ENCODE assay signal across 22 cellular contexts in the genomic region with DNA sequence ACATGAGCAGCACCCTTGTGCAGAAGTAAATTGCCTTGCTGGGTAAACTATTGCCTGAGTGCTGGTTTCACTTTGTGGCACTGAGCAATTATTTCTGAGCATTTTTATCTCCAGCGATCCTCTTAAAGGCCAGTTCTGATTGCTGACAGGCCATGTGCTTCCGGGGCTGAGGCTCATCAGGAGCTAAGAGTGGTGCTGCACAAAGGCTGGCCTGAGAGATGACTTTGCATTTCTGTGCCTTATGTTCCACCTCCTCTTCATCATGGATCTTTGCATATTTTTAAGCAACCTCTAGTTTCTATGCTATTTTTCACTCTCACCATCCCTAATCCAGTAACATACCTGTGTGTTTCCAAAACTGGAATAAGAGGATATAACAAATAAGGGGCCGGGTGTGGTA. TPM values are rescaled to one million over a fixed set of nuclear protein-coding genes. Genes with fewer than 3 reads are reported as not detected.
DNase-seq lines count a peak whose midpoint lies in the region; ATAC-seq, FAIRE-seq and TF ChIP-seq lines count a peak whose summit lies in the region.
"Had no signal": no experiment of that assay in that cellular context is flagged by ENCODE, and none has a peak within 500 bp of the region (broad histone marks: within the 10 kb centered on the region; RNA-seq: fewer than 3 reads in every experiment).

No MANE protein-coding gene starts in this region.

- H3K4me3 Mint-ChIP-seq in chondrocyte (ENCODE audit: unreplicated experiment), result no peak overlapping the region
- H3K4me3 Mint-ChIP-seq: B cell; CD4-positive, CD25-positive, alpha-beta regulatory T cell; CD8-positive, alpha-beta T cell had no signal

- 28% methylated on average over 3 of the region's 3 CpGs for WGBS in HepG2 (ENCODE audit: low lambda C conversion rate)
- WGBS in right lobe of liver (ENCODE audit: insufficient coverage, low coverage, low lambda C conversion rate, missing lambda C conversion rate), result 73% methylated on average over 3 of the region's 3 CpGs
- WGBS in hepatocyte (ENCODE audit: low lambda C conversion rate, missing lambda C conversion rate), result 41% methylated on average over 3 of the region's 3 CpGs
- WGBS in smooth muscle cell (ENCODE audit: low lambda C conversion rate), result 26% methylated on average over 3 of the region's 3 CpGs
- WGBS in upper lobe of left lung, 2 donors, result 72 to 94% methylated on average over 3 of the region's 3 CpGs

- H3K79me2 ChIP-seq in HepG2 (ENCODE audit: insufficient read depth, low read length), result no peaks in the 10 kb centered on the region
- no peaks in the 10 kb centered on the region for H3K79me2 ChIP-seq in hepatocyte
- H3K79me2 ChIP-seq in smooth muscle cell (ENCODE audit: low read depth), result no peaks in the 10 kb centered on the region

- no peaks in the 10 kb centered on the region for H3K36me3 ChIP-seq in HepG2 (replicated peaks in 1 of 2; ENCODE audit: control insufficient read depth in 1 of 2, insufficient read depth in 2 of 2, low read length in 2 of 2)
- H3K36me3 ChIP-seq in right lobe of liver, result no peaks in the 10 kb centered on the region
- H3K36me3 ChIP-seq in hepatocyte (replicated peaks; ENCODE audit: insufficient read depth, low read depth), result no peaks in the 10 kb centered on the region
- no peaks in the 10 kb centered on the region for H3K36me3 ChIP-seq in smooth muscle cell (ENCODE audit: low read depth)
- no peaks in the 10 kb centered on the region for H3K36me3 ChIP-seq in upper lobe of left lung
- H3K36me3 ChIP-seq: BLaER1, HAP-1 had no signal

- H3K4me3 ChIP-seq in HepG2 (replicated peaks in 1 of 3; ENCODE audit: insufficient read depth in 1 of 3, low read depth in 2 of 3, low read length in 3 of 3), result no peak overlapping the region
- H3K4me3 ChIP-seq in right lobe of liver, result no peak overlapping the region
- no peak overlapping the region for H3K4me3 ChIP-seq in hepatocyte
- no peak overlapping the region for H3K4me3 ChIP-seq in smooth muscle cell
- H3K4me3 ChIP-seq in upper lobe of left lung, result no peak overlapping the region
- H3K4me3 ChIP-seq: BLaER1, HAP-1 had no signal

- H3K9ac ChIP-seq in HepG2 (ENCODE audit: insufficient read depth, low read depth, low read length) (no peak overlapping the region), smooth muscle cell (ENCODE audit: low read depth) (no peak overlapping the region)
- H3K9ac ChIP-seq: BLaER1 had no signal

- H3K4me1 Mint-ChIP-seq in chondrocyte (ENCODE audit: low read depth), result no peaks in the 10 kb centered on the region
- H3K4me1 Mint-ChIP-seq: B cell; CD4-positive, CD25-positive, alpha-beta regulatory T cell had no signal

- TF ChIP-seq CTCF in HepG2 (CRISPR knock-in tag; IDR thresholded peaks at IDR 0.05) (no peak), right lobe of liver (IDR thresholded peaks at IDR 0.05) (no peak), hepatocyte (IDR thresholded peaks at IDR 0.05; ENCODE audit: poor library complexity) (no peak), smooth muscle cell (IDR thresholded peaks at IDR 0.05; ENCODE audit: borderline replicate concordance, insufficient read depth, poor library complexity, severe bottlenecking) (no peak), upper lobe of left lung (IDR thresholded peaks at IDR 0.05) (no peak), chondrocyte (IDR thresholded peaks at IDR 0.05) (no peak)

- no peaks in the 10 kb centered on the region for H3K9me3 Mint-ChIP-seq in chondrocyte (ENCODE audit: low read depth)

- no peak for TF ChIP-seq POLR2A in HepG2 (IDR thresholded peaks at IDR 0.05; ENCODE audit: insufficient read depth in 1 of 2, low read depth in 2 of 2, low read length in 2 of 2)
- TF ChIP-seq POLR2A in right lobe of liver (IDR thresholded peaks at IDR 0.05), result no peak
- TF ChIP-seq POLR2A in upper lobe of left lung (IDR thresholded peaks at IDR 0.05), result no peak

- in situ Hi-C loops in HepG2 (cut with HindIII; ENCODE audit: extremely low pct_ligation_motif_present, low pct_unique_long_range_greater_than_20kb), result no loop called here

- H3K9me2 ChIP-seq in hepatocyte (replicated peaks; ENCODE audit: insufficient read depth), result no peaks in the 10 kb centered on the region

- DNase-seq in HepG2 (ENCODE audit: low spot score), result no peak
- no peak for DNase-seq in right lobe of liver
- peak; percentile 5 for DNase-seq in hepatocyte (ENCODE audit: low spot score)
- DNase-seq in smooth muscle cell (lab: John Stamatoyannopoulos, UW; ENCODE audit: unreplicated experiment), result no peak
- DNase-seq in upper lobe of left lung, result no peak
- DNase-seq in chondrocyte (ENCODE audit: low spot score), result no peak
- DNase-seq: Caco-2; CD4-positive, CD25-positive, alpha-beta regulatory T cell; CD8-positive, alpha-beta T cell; DMS153; DND-41; GOT3 had no signal

- H3K27ac Mint-ChIP-seq in chondrocyte (ENCODE audit: unreplicated experiment), result no peak overlapping the region
- H3K27ac Mint-ChIP-seq: B cell; CD4-positive, CD25-positive, alpha-beta regulatory T cell; CD8-positive, alpha-beta T cell had no signal

- FAIRE-seq in HepG2 (lab: Jason Lieb, UNC), result no peak
- FAIRE-seq: A204.1, G401.6, GM12892, GM19239, H54 had no signal

- no peaks in the 10 kb centered on the region for H3K36me3 Mint-ChIP-seq in chondrocyte (ENCODE audit: low read depth)
- H3K36me3 Mint-ChIP-seq: CD8-positive, alpha-beta T cell had no signal

- H3K4me2 ChIP-seq in HepG2 (ENCODE audit: low read depth, low read length) (no peak overlapping the region), hepatocyte (no peak overlapping the region), smooth muscle cell (no peak overlapping the region)
- H3K4me2 ChIP-seq: BLaER1 had no signal

- TF ChIP-seq RAD21 in HepG2 (CRISPR knock-in tag; IDR thresholded peaks at IDR 0.05), result no peak

- H3K4me1 ChIP-seq in HepG2 (ENCODE audit: insufficient read depth, low read length) (no peaks in the 10 kb centered on the region), right lobe of liver (no peaks in the 10 kb centered on the region), hepatocyte (ENCODE audit: insufficient read depth) (no peaks in the 10 kb centered on the region), smooth muscle cell (ENCODE audit: low read depth) (peaks cover 5% of the 10 kb centered on the region), upper lobe of left lung (no peaks in the 10 kb centered on the region)
- H3K4me1 ChIP-seq: BLaER1, Caco-2, HAP-1 had no signal

- peaks cover 14% of the 10 kb centered on the region for H3K27me3 Mint-ChIP-seq in chondrocyte (ENCODE audit: low read depth)

- no peak for TF ChIP-seq EP300 in HepG2 (IDR thresholded peaks at IDR 0.05; ENCODE audit: low read depth in 2 of 2, low read length in 2 of 2)
- TF ChIP-seq EP300 in HepG2 (CRISPR knock-in tag; IDR thresholded peaks at IDR 0.05; ENCODE audit: borderline replicate concordance), result no peak
- no peak for TF ChIP-seq EP300 in upper lobe of left lung (IDR thresholded peaks at IDR 0.05)

- no TSS peak for BruUV-seq in HepG2 (replicated peaks; lab: Mats Ljungman, UMichigan)

- intact Hi-C loops in HepG2 (cut with micrococcal nuclease; ENCODE audit: unreplicated experiment) (no loop called here), right lobe of liver (cut with DNase I) (no loop called here)

- ATAC-seq in HepG2, result no peak
- no peak for ATAC-seq in right lobe of liver
- ATAC-seq in upper lobe of left lung (ENCODE audit: low FRiP score in 2 of 2), result no peak
- ATAC-seq: CD8-positive, alpha-beta T cell had no signal

- peaks cover 1 to 7% of the 10 kb centered on the region in 2 experiments; a peak in 2 of 5 replicates for H3K27me3 ChIP-seq in HepG2 (ENCODE audit: control insufficient read depth in 1 of 2, insufficient read depth in 2 of 2, low read length in 2 of 2)
- H3K27me3 ChIP-seq in right lobe of liver, result no peaks in the 10 kb centered on the region
- H3K27me3 ChIP-seq in hepatocyte, result no peaks in the 10 kb centered on the region
- H3K27me3 ChIP-seq in smooth muscle cell (ENCODE audit: low read depth), result no peaks in the 10 kb centered on the region
- no peaks in the 10 kb centered on the region for H3K27me3 ChIP-seq in upper lobe of left lung
- H3K27me3 ChIP-seq: BLaER1 had no signal

- no peak overlapping the region for H3K27ac ChIP-seq in HepG2 (ENCODE audit: extremely low read length, insufficient read depth, low read length)
- no peak overlapping the region for H3K27ac ChIP-seq in right lobe of liver
- no peak overlapping the region for H3K27ac ChIP-seq in hepatocyte
- H3K27ac ChIP-seq in smooth muscle cell (ENCODE audit: low read depth), result no peak overlapping the region
- H3K27ac ChIP-seq in upper lobe of left lung, result no peak overlapping the region
- H3K27ac ChIP-seq: 22Rv1, BLaER1, C4-2B had no signal

- no peaks in the 10 kb centered on the region for H4K20me1 ChIP-seq in HepG2 (ENCODE audit: insufficient read depth, low read length)
- H4K20me1 ChIP-seq in hepatocyte (ENCODE audit: insufficient read depth, poor library complexity, severe bottlenecking), result no peaks in the 10 kb centered on the region
- H4K20me1 ChIP-seq in smooth muscle cell (ENCODE audit: low read depth), result no peaks in the 10 kb centered on the region
- H4K20me1 ChIP-seq: BLaER1 had no signal

- no peak overlapping the region for H2AFZ ChIP-seq in HepG2 (ENCODE audit: low read length)
- H2AFZ ChIP-seq in hepatocyte, result no peak overlapping the region
- H2AFZ ChIP-seq in smooth muscle cell (ENCODE audit: low read depth), result peak overlapping the region; percentile 21

- H3F3A ChIP-seq in smooth muscle cell (ENCODE audit: low read depth), result no peaks in the 10 kb centered on the region

- H3K9me3 ChIP-seq in HepG2 (ENCODE audit: low read length) (no peaks in the 10 kb centered on the region), right lobe of liver (no peaks in the 10 kb centered on the region), hepatocyte (ENCODE audit: low read depth) (no peaks in the 10 kb centered on the region), smooth muscle cell (replicated peaks; ENCODE audit: low read depth) (no peaks in the 10 kb centered on the region), upper lobe of left lung (no peaks in the 10 kb centered on the region)
- H3K9me3 ChIP-seq: HAP-1 had no signal

- CTCF ChIA-PET in HepG2 (lab: Yijun Ruan, JAX; ENCODE audit: low intra/inter-chr PET ratio, low total read pairs), result no interaction called here

- POLR2A ChIA-PET in HepG2 (lab: Yijun Ruan, JAX), result no interaction called here

RNA-seq across cellular contexts. Expression of a gene that starts 17.6 kb away (rescaled TPM):
- total RNA-seq in HepG2 (2016; rRNA removed; fragmentation: Illumina TruSeq; extraction: Trizol), result 23.5 and 34.7 TPM in 2 replicates
- 4.1 and 4.7 TPM in 2 replicates for total RNA-seq in HepG2 (2016; cell fraction: cytosol; rRNA removed; fragmentation: Illumina TruSeq; extraction: Trizol; ENCODE audit: low read depth)
- 21.9 and 30.5 TPM in 2 replicates for total RNA-seq in HepG2 (2016; cell fraction: insoluble cytoplasmic fraction; rRNA removed; fragmentation: Illumina TruSeq; extraction: Trizol)
- total RNA-seq in HepG2 (2016; cell fraction: membrane; rRNA removed; fragmentation: Illumina TruSeq; extraction: Trizol), result 5.7 and 6.7 TPM in 2 replicates
- 46.8 and 49.6 TPM in 2 replicates for total RNA-seq in HepG2 (2016; cell fraction: nucleus; rRNA removed; fragmentation: Illumina TruSeq; extraction: Trizol)
- 17.4 and 26.1 TPM in 2 replicates for polyA plus RNA-seq in HepG2 (2011; rRNA removed)
- polyA plus RNA-seq in HepG2 (2011; cell fraction: cytosol; rRNA removed), result 9.3 and 12.5 TPM in 2 replicates
- polyA plus RNA-seq in HepG2 (2011; cell fraction: nucleus; rRNA removed), result 13.1 and 27.1 TPM in 2 replicates
- polyA plus RNA-seq in HepG2 (2012), result 7.6 and 16.7 TPM in 2 replicates
- polyA plus RNA-seq in HepG2 (2016; cell fraction: cytosol; fragmentation: Illumina TruSeq; extraction: Trizol; ENCODE audit: low read depth), result 0.73 and 0.87 TPM in 2 replicates
- polyA plus RNA-seq in HepG2 (2016; cell fraction: insoluble cytoplasmic fraction; fragmentation: Illumina TruSeq; extraction: Trizol; ENCODE audit: low read depth), result 22.0 and 24.0 TPM in 2 replicates
- polyA plus RNA-seq in HepG2 (2016; cell fraction: membrane; fragmentation: Illumina TruSeq; extraction: Trizol; ENCODE audit: low read depth), result 2.4 and 2.5 TPM in 2 replicates
- polyA plus RNA-seq in HepG2 (2016; cell fraction: nucleus; fragmentation: Illumina TruSeq; extraction: Trizol; ENCODE audit: insufficient read depth, low read depth), result 23.2 and 24.7 TPM in 2 replicates
- polyA minus RNA-seq in HepG2 (2011; rRNA and poly(A)+ RNA removed; ENCODE audit: low replicate concordance), result 5.1 and 18.3 TPM in 2 replicates
- 34.5 and 43.9 TPM in 2 replicates for polyA minus RNA-seq in HepG2 (2011; cell fraction: cytosol; rRNA and poly(A)+ RNA removed)
- polyA minus RNA-seq in HepG2 (2011; cell fraction: nucleus; rRNA and poly(A)+ RNA removed), result 75.1 and 77.6 TPM in 2 replicates
- 10 to 100 TPM in 4 of 6 experiments, 1 to 10 TPM in 2; 8.6 to 15.2 (median 12.2) TPM for total RNA-seq in right lobe of liver
- 37.0 and 37.3 TPM in 2 replicates for total RNA-seq in hepatocyte
- polyA plus RNA-seq in hepatocyte, result 18.3 and 25.3 TPM in 2 replicates
- total RNA-seq in smooth muscle cell, result 82.9 and 84.8 TPM in 2 replicates
- polyA plus RNA-seq in smooth muscle cell, result 32.5 and 42.9 TPM in 2 replicates
- total RNA-seq in upper lobe of left lung, result 10 to 100 TPM; 10.3 to 37.5 (median 17.2) TPM
- total RNA-seq in chondrocyte, result 57.7 to 73.9 TPM (median 60.9 TPM) in 3 replicates

RNA-seq across cellular contexts. Expression of a gene that starts 34.9 kb away (rescaled TPM):
- total RNA-seq in HepG2 (2016; rRNA removed; fragmentation: Illumina TruSeq; extraction: Trizol) (not detected in 2 replicates), right lobe of liver (1 to 10 TPM; 3.0 to 8.4 (median 4.6) TPM), hepatocyte (7.2 and 12.1 TPM in 2 replicates), smooth muscle cell (24.7 and 28.5 TPM in 2 replicates), upper lobe of left lung (100 to 1,000 TPM in 1 of 6 donors, 10 to 100 TPM in 5; 22.2 to 113 (median 51.8) TPM), chondrocyte (88.2 to 101 TPM (median 100 TPM) in 3 replicates)
- not detected in 2 replicates for total RNA-seq in HepG2 (2016; cell fraction: cytosol; rRNA removed; fragmentation: Illumina TruSeq; extraction: Trizol; ENCODE audit: low read depth)
- not detected in 2 replicates for total RNA-seq in HepG2 (2016; cell fraction: insoluble cytoplasmic fraction; rRNA removed; fragmentation: Illumina TruSeq; extraction: Trizol)
- total RNA-seq in HepG2 (2016; cell fraction: membrane; rRNA removed; fragmentation: Illumina TruSeq; extraction: Trizol), result not detected in 2 replicates
- not detected in 2 replicates for total RNA-seq in HepG2 (2016; cell fraction: nucleus; rRNA removed; fragmentation: Illumina TruSeq; extraction: Trizol)
- polyA plus RNA-seq in HepG2 (2011; rRNA removed) (not detected in 2 replicates), hepatocyte (14.1 and 17.2 TPM in 2 replicates), smooth muscle cell (43.6 and 57.5 TPM in 2 replicates)
- 0.03 TPM in 1 of 2 replicates, not detected in the other for polyA plus RNA-seq in HepG2 (2011; cell fraction: cytosol; rRNA removed)
- polyA plus RNA-seq in HepG2 (2011; cell fraction: nucleus; rRNA removed), result not detected in 2 replicates
- not detected in 2 replicates for polyA plus RNA-seq in HepG2 (2012)
- polyA plus RNA-seq in HepG2 (2016; cell fraction: cytosol; fragmentation: Illumina TruSeq; extraction: Trizol; ENCODE audit: low read depth), result not detected in 2 replicates
- not detected in 2 replicates for polyA plus RNA-seq in HepG2 (2016; cell fraction: insoluble cytoplasmic fraction; fragmentation: Illumina TruSeq; extraction: Trizol; ENCODE audit: low read depth)
- not detected in 2 replicates for polyA plus RNA-seq in HepG2 (2016; cell fraction: membrane; fragmentation: Illumina TruSeq; extraction: Trizol; ENCODE audit: low read depth)
- polyA plus RNA-seq in HepG2 (2016; cell fraction: nucleus; fragmentation: Illumina TruSeq; extraction: Trizol; ENCODE audit: insufficient read depth, low read depth), result not detected in 2 replicates
- 0.30 TPM in 1 of 2 replicates, not detected in the other for polyA minus RNA-seq in HepG2 (2011; rRNA and poly(A)+ RNA removed; ENCODE audit: low replicate concordance)
- not detected in 2 replicates for polyA minus RNA-seq in HepG2 (2011; cell fraction: cytosol; rRNA and poly(A)+ RNA removed)
- not detected in 2 replicates for polyA minus RNA-seq in HepG2 (2011; cell fraction: nucleus; rRNA and poly(A)+ RNA removed)
- total RNA-seq: B cell; CD4-positive, CD25-positive, alpha-beta regulatory T cell; CD8-positive, alpha-beta T cell had no signal
